ENCODE assay signal across 21 cellular contexts in the genomic region with DNA sequence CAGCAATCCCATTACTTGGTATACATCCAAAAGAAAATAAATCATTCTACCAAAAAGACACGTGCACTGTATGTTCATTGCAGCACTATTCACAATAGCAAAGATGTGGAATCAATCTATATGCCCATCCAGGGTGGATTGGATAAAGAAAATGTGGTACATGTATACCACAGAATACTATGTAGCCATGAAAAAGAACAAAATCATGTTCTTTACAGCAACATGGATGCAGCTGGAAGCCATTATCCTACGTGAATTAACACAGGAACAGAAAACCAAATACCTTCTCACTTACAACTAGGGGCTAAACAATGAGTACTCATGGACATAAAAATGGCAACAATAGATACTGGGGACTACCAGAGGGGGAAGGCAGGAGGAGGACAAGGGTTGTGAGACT.
"Had no signal": no experiment of that assay in that cellular context is flagged by ENCODE, and none has a peak within 500 bp of the region (broad histone marks: within the 10 kb centered on the region; RNA-seq: fewer than 3 reads in every experiment).

No MANE protein-coding gene starts in this region.

- H3K27ac Mint-ChIP-seq: effector memory CD8-positive, alpha-beta T cell; memory B cell; natural killer cell had no signal

- ATAC-seq: effector memory CD8-positive, alpha-beta T cell; gastrocnemius medialis; left lobe of liver; natural killer cell; psoas muscle; right cardiac atrium; stimulated activated effector memory CD8-positive, alpha-beta T cell treated with anti-CD3 and anti-CD28 coated beads, Interleukin-12 subunit alpha, Interleukin-12 subunit beta, amount 100 ng/mL, for 72 hours had no signal

- H3K4me3 Mint-ChIP-seq: memory B cell, natural killer cell had no signal

- H3K36me3 Mint-ChIP-seq: memory B cell, natural killer cell had no signal

- H3K4me1 Mint-ChIP-seq: natural killer cell had no signal

- DNase-seq: cortex of kidney; effector memory CD8-positive, alpha-beta T cell; gastrocnemius medialis; head of caudate nucleus; kidney; natural killer cell; occipital lobe; ovary; posterior cingulate gyrus; psoas muscle; right cardiac atrium; sigmoid colon; stimulated activated CD4-positive, alpha-beta T cell treated with anti-CD3 and anti-CD28 coated beads, Interleukin-2, amount 100 ng/mL, for 24 hours; stimulated activated CD4-positive, alpha-beta T cell treated with anti-CD3 and anti-CD28 coated beads, Interleukin-4, amount 100 ng/mL, for 24 hours; stimulated activated naive CD4-positive, alpha-beta T cell treated with Interleukin-2 at 50 U/mL for 16 hours; stomach; thyroid gland; trophoblast cell had no signal

- H3K9me3 Mint-ChIP-seq: effector memory CD8-positive, alpha-beta T cell; memory B cell; natural killer cell; stimulated activated effector memory CD8-positive, alpha-beta T cell treated with anti-CD3 and anti-CD28 coated beads, Interleukin-12 subunit alpha, Interleukin-12 subunit beta, amount 100 ng/mL, for 72 hours had no signal
